In genomic region chr9:4679268-4680177, GRCh38 we compare ENCODE assay signal across 1 cellular context.
TF ChIP-seq lines count a peak whose summit lies in the region.

CDC37L1 (plus strand) TSS chr9:4679569; CDS start chr9:4679768, 199 bp downstream.

TF ChIP-seq in GM12878, 131 proteins besides CTCF, POLR2A, EP300 and RAD21 (continued from another document and continues in another):
- TF ChIP-seq RFX5 (IDR thresholded peaks at IDR 0.05; ENCODE audit: low read depth, low read length): peak; percentile 48; the same call in 1 of the 2 replicates
- peak; percentile 66 for TF ChIP-seq MXI1 (IDR thresholded peaks at IDR 0.05; ENCODE audit: low read depth, low read length)
- no peak for TF ChIP-seq BRCA1 (IDR thresholded peaks at IDR 0.05; ENCODE audit: low read depth, low read length)
- no peak for TF ChIP-seq IRF3 (IDR thresholded peaks at IDR 0.05)
- TF ChIP-seq REST (IDR thresholded peaks at IDR 0.05; ENCODE audit: low read depth, low read length): peak; percentile 49
- TF ChIP-seq STAT3 (IDR thresholded peaks at IDR 0.05; ENCODE audit: low read depth, low read length): no peak
- TF ChIP-seq TARDBP (IDR thresholded peaks at IDR 0.05; ENCODE audit: borderline replicate concordance): no peak; the same call in 1 of the 2 replicates
- TF ChIP-seq IRF4 (IDR thresholded peaks at IDR 0.05; ENCODE audit: low read depth, low read length): no peak
- peak; percentile 86 for TF ChIP-seq POU2F2 (IDR thresholded peaks at IDR 0.05; ENCODE audit: borderline replicate concordance, low read depth, low read length)
- no peak; a peak in 1 of 4 replicates for TF ChIP-seq ETV6 (conservative IDR thresholded peaks at IDR 0.05 in 1 of 2, IDR thresholded peaks at IDR 0.05 in 1 of 2; ENCODE audit: borderline replicate concordance in 1 of 2, low read depth in 1 of 2)
- no peak for TF ChIP-seq E2F4 (IDR thresholded peaks at IDR 0.05; ENCODE audit: low read depth, low read length)
- TF ChIP-seq IRF5 (IDR thresholded peaks at IDR 0.05; ENCODE audit: borderline replicate concordance): no peak
- no peak for TF ChIP-seq BMI1 (IDR thresholded peaks at IDR 0.05; ENCODE audit: borderline replicate concordance)
- peak; percentile 59 for TF ChIP-seq HCFC1 (IDR thresholded peaks at IDR 0.05; ENCODE audit: low read length)
- no peak for TF ChIP-seq NFYA (IDR thresholded peaks at IDR 0.05; ENCODE audit: borderline replicate concordance, low read depth, low read length)
- peak; percentile 46 for TF ChIP-seq BACH1 (IDR thresholded peaks at IDR 0.05; ENCODE audit: borderline replicate concordance)
- no peak for TF ChIP-seq ATF2 (IDR thresholded peaks at IDR 0.05; ENCODE audit: low read length)
- TF ChIP-seq E4F1 (IDR thresholded peaks at IDR 0.05; ENCODE audit: borderline replicate concordance, partially characterized antibody): no peak
- TF ChIP-seq DPF2 (IDR thresholded peaks at IDR 0.05): 0 out of 2 replicates have a peak, but pooled peaks have one; percentile 58
- no peak for TF ChIP-seq JUND (IDR thresholded peaks at IDR 0.05; ENCODE audit: low read depth, low read length)
- no peak for TF ChIP-seq CEBPZ (IDR thresholded peaks at IDR 0.05; ENCODE audit: low read depth, low read length)
- TF ChIP-seq IKZF2 (IDR thresholded peaks at IDR 0.05): peak; percentile 9 to 34; a peak in 3 of 4 replicates
- no peak for TF ChIP-seq ZBTB33 (IDR thresholded peaks at IDR 0.05)
- no peak for TF ChIP-seq SMAD1 (IDR thresholded peaks at IDR 0.05; ENCODE audit: low read depth, partially characterized antibody)
- TF ChIP-seq EED (IDR thresholded peaks at IDR 0.05; ENCODE audit: low read depth): 0 out of 2 replicates have a peak, but pooled peaks have one; percentile 17
- TF ChIP-seq BCL3 (IDR thresholded peaks at IDR 0.05; ENCODE audit: borderline replicate concordance, insufficient read depth, low read depth, low read length, poor library complexity, severe bottlenecking): peak; percentile 47
- TF ChIP-seq SKIL (IDR thresholded peaks at IDR 0.05; ENCODE audit: low read depth, poor library complexity, severe bottlenecking): no peak
- TF ChIP-seq TAF1 (IDR thresholded peaks at IDR 0.05; ENCODE audit: borderline replicate concordance, low read depth, low read length): peak; percentile 91
- peak; percentile 15 for TF ChIP-seq SIX5 (IDR thresholded peaks at IDR 0.05; ENCODE audit: low read depth, low read length, severe bottlenecking)
- 0 out of 2 replicates have a peak, but pooled peaks have one; percentile 50 for TF ChIP-seq ZNF207 (IDR thresholded peaks at IDR 0.05; ENCODE audit: borderline replicate concordance)
- TF ChIP-seq CREM (IDR thresholded peaks at IDR 0.05; ENCODE audit: low read depth): peak; percentile 96
- peak; percentile 98 for TF ChIP-seq POLR2AphosphoS5 (IDR thresholded peaks at IDR 0.05; ENCODE audit: low read length)
- no peak for TF ChIP-seq NFIC (IDR thresholded peaks at IDR 0.05; ENCODE audit: low read depth, low read length)
- no peak for TF ChIP-seq SREBF2 (IDR thresholded peaks at IDR 0.05; ENCODE audit: low read length)
- TF ChIP-seq FOXM1 (IDR thresholded peaks at IDR 0.05; ENCODE audit: low read depth, low read length): 0 out of 2 replicates have a peak, but pooled peaks have one; percentile 11
- TF ChIP-seq NR2F1 (conservative IDR thresholded peaks at IDR 0.05): no peak
- no peak for TF ChIP-seq PAX8 (IDR thresholded peaks at IDR 0.05)
- TF ChIP-seq NR2C1 (IDR thresholded peaks at IDR 0.05): peak; percentile 84
- TF ChIP-seq NBN (IDR thresholded peaks at IDR 0.05): peak; percentile 80; the same call in 1 of the 2 replicates
- TF ChIP-seq FOS (IDR thresholded peaks at IDR 0.05; ENCODE audit: borderline replicate concordance, extremely low read depth, insufficient read length): no peak
